Comparison of ENCODE assay signal across 19 cellular contexts in the genomic region with DNA sequence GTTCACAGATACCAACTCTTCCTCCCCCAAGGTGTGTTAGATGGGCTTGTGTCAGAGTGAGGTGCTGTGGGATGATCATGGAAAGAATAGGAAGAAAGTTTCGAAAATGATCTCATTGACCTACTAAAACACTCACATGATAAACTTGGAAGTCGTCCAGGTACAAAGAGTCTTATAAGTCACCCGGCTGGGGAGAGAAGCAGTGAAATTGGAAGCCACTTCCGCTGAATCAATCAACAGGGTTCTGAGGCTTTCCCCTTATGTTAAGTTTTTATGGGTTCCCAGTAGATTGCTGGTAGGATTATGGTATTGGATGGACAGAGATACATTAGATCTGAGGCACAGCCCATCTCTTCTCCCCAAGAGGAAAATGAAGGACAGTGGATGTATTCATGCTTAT.
DNase-seq lines count a peak whose midpoint lies in the region; ATAC-seq and TF ChIP-seq lines count a peak whose summit lies in the region.
"Had no signal": no experiment of that assay in that cellular context is flagged by ENCODE, and none has a peak within 500 bp of the region (broad histone marks: within the 10 kb centered on the region; RNA-seq: fewer than 3 reads in every experiment).

No MANE protein-coding gene starts in this region.

- no peak for ATAC-seq in GM18858 (IDR thresholded peaks at IDR 0.05; ENCODE audit: unreplicated experiment)
- ATAC-seq in GM21447 (IDR thresholded peaks at IDR 0.05; ENCODE audit: unreplicated experiment): no peak
- ATAC-seq: right cardiac atrium, Right ventricle myocardium inferior had no signal

- H3K4me3 ChIP-seq in BJ (ENCODE audit: low read depth, low read length): no peak overlapping the region

- TF ChIP-seq CTCF in BJ (IDR thresholded peaks at IDR 0.05; ENCODE audit: insufficient read depth, low read depth, low read length): no peak

- DNase-seq in BJ (ENCODE audit: low read depth) (peak; percentile 17), LoVo (ENCODE audit: low spot score) (peak; percentile 62), astrocyte of the hippocampus (ENCODE audit: low read depth, low spot score) (peak; percentile 24), iris pigment epithelial cell (ENCODE audit: low read depth) (peak; percentile 63), activated T-cell treated with anti-CD3 and anti-CD28 coated beads for 4 hours (no peak), kidney glomerular epithelial cell (lab: John Stamatoyannopoulos, UW) (no peak)
- DNase-seq: ACHN; activated CD4-positive, alpha-beta T cell treated with anti-CD3 and anti-CD28 coated beads, Interleukin-2, amount 50 U/mL, for 4 hours; activated T-cell treated with anti-CD3 and anti-CD28 coated beads, Interleukin-2, amount 50 U/mL, for 48 hours; COR-L47; mesenchymal stem cell; NCI-H2081 treated with DMSO at 0.1 percent for 48 hours; NCI-H748 treated with DMSO at 0.1 percent for 48 hours; right cardiac atrium; stimulated activated CD4-positive, alpha-beta T cell treated with anti-CD3 and anti-CD28 coated beads, Interleukin-4, amount 100 ng/mL, for 24 hours; T-helper 9 cell had no signal

- CTCF ChIA-PET in BJ (lab: Yijun Ruan, JAX): no interaction called here

- no peaks in the 10 kb centered on the region; the same call in 1 of the 2 replicates for H3K27me3 ChIP-seq in BJ (ENCODE audit: control insufficient read depth, insufficient read depth, low read length)

- POLR2A ChIA-PET in BJ (lab: Charles Lee): no interaction called here

- H3K36me3 ChIP-seq in BJ (ENCODE audit: control insufficient read depth, insufficient read depth, low read length): no peaks in the 10 kb centered on the region

Comparison
In these comparisons a context has a peak if more than half of its experiments do, and no peak if none do; other contexts are left out.
1. DNase-seq: peak in BJ (single experiment), LoVo (single experiment), astrocyte of the hippocampus (single experiment) and iris pigment epithelial cell (single experiment); none in activated T-cell treated with anti-CD3 and anti-CD28 coated beads for 4 hours (single experiment) and kidney glomerular epithelial cell (single experiment).